ENCODE assay signal across 29 cellular contexts in the genomic region with DNA sequence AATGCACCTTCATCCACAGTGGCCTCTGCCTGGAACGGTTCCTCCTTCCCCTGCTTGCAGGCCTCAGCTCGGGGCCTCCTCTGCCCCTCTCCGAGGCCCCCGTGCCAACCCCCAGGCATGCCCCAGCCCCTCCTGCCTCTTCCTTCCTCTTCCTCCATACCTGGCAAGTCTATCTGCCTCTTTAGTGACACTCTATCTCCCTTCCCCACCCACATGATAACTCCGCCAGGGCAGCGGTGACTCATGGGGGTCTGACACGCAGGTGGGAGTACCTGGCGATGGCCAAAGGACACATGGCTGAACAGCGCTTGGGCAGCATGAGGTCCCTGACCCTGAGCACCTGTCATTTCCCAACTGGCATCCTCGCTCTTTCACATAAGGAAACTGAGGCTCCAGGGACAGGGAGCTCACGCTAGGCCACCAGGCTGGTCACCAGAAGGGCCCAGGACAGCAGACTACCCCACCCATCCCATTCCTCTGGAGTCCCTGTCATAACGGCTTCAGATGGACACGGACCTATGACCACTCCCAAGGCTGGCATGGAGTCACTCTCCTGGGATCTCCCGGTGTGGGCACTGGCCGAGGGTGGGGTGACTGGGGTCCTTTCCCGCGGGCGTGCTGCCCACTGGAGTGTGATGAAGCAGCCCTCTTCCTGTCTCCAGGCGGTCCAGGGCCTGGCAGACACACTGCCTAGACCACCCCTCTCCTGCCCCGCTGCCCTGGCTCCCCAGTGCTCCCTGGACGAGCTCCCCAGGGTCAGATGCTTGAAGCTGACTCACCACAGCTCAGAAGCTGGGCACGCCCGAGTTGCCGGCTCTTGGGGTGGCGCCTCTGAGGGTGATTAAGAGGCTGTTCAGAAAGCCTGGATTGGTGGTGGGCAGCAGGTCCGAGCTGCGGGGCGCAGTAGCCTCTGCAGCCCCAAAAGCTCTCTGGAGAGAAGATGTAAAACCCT.
DNase-seq lines count a peak whose midpoint lies in the region; ATAC-seq lines count a peak whose summit lies in the region.
"Had no signal": no experiment of that assay in that cellular context is flagged by ENCODE, and none has a peak within 500 bp of the region (broad histone marks: within the 10 kb centered on the region; RNA-seq: fewer than 3 reads in every experiment).

No MANE protein-coding gene starts in this region.

- ATAC-seq in esophagus mucosa (peak; percentile 51), GM21786 (IDR thresholded peaks at IDR 0.05; ENCODE audit: unreplicated experiment) (no peak)
- ATAC-seq: activated CD4-positive, alpha-beta T cell treated with anti-CD3 and anti-CD28 coated beads for 36 hours; effector memory CD8-positive, alpha-beta T cell; gastrocnemius medialis; T-cell had no signal

- DNase-seq in AG08395 (ENCODE audit: low spot score) (peak; percentile 53), GM03348 (ENCODE audit: low spot score) (peak; percentile 52), NCI-H460 (ENCODE audit: extremely low read depth, low read depth) (peak; percentile 14), activated gamma-delta T cell treated with Interleukin-2 at 50 U/mL for 16 hours (no peak), dermis blood vessel endothelial cell (no peak)
- DNase-seq: activated CD4-positive, alpha-beta T cell treated with anti-CD3 and anti-CD28 coated beads for 36 hours; activated naive CD4-positive, alpha-beta T cell treated with Interleukin-2 at 50 U/mL for 16 hours; activated T-cell treated with anti-CD3 and anti-CD28 coated beads, Interleukin-2, amount 50 U/mL, for 48 hours; amniotic stem cell; CD4-positive, alpha-beta T cell; DMS 273 treated with DMSO at 0.1 percent for 48 hours; effector memory CD8-positive, alpha-beta T cell; gastrocnemius medialis; hypothalamus; IMR-90; midbrain; natural killer cell; NCI-H1105 treated with DMSO at 0.1 percent for 48 hours; NCI-H2081; NCI-H446; OCI-M1; SIG-M5; stimulated activated CD4-positive, alpha-beta T cell treated with anti-CD3 and anti-CD28 coated beads, Interleukin-12 subunit alpha, Interleukin-12 subunit beta, amount 100 ng/mL, for 4 hours; stimulated activated CD4-positive, alpha-beta T cell treated with anti-CD3 and anti-CD28 coated beads, Interleukin-4, amount 100 ng/mL, for 24 hours; stimulated activated naive CD4-positive, alpha-beta T cell; T-cell; testis had no signal

Comparison
In these comparisons a context has a peak if more than half of its experiments do, and no peak if none do; other contexts are left out.
1. DNase-seq: peak in AG08395 (single experiment), GM03348 (single experiment) and NCI-H460 (single experiment); none in activated gamma-delta T cell treated with Interleukin-2 at 50 U/mL for 16 hours (single experiment) and dermis blood vessel endothelial cell (single experiment).